1 cellular context compared by ENCODE assay signal in genomic region chr2:42978175-42978886, GRCh38.
TF ChIP-seq lines count a peak whose summit lies in the region.

No MANE protein-coding gene starts in this region.

TF ChIP-seq in HepG2, 621 proteins besides CTCF, POLR2A, EP300 and RAD21 (continued from another document and continues in another):
- TF ChIP-seq ZNF142 (CRISPR knock-in tag; IDR thresholded peaks at IDR 0.05) (0 out of 2 replicates have a peak, but pooled peaks have one; percentile 78), GTF2F1 (IDR thresholded peaks at IDR 0.05; ENCODE audit: low read length) (no peak), ATM (IDR thresholded peaks at IDR 0.05; ENCODE audit: borderline replicate concordance) (no peak), HOMEZ (CRISPR knock-in tag; IDR thresholded peaks at IDR 0.05; ENCODE audit: low read depth) (peak; percentile 85; the same call in 1 of the 2 replicates), SMAD9 (CRISPR knock-in tag; IDR thresholded peaks at IDR 0.05) (no peak), MED8 (CRISPR knock-in tag; IDR thresholded peaks at IDR 0.05; ENCODE audit: insufficient replicate concordance) (peak; percentile 98), ZBTB44 (CRISPR knock-in tag; IDR thresholded peaks at IDR 0.05) (no peak), SRY (CRISPR knock-in tag; IDR thresholded peaks at IDR 0.05) (no peak; the same call in 1 of the 2 replicates), RELA (CRISPR knock-in tag; IDR thresholded peaks at IDR 0.05) (peak; percentile 75; the same call in 1 of the 2 replicates), GLI4 (CRISPR knock-in tag; IDR thresholded peaks at IDR 0.05; ENCODE audit: borderline replicate concordance) (no peak), USF2 (IDR thresholded peaks at IDR 0.05; ENCODE audit: low read depth, low read length) (no peak), USF2 (CRISPR knock-in tag; IDR thresholded peaks at IDR 0.05; ENCODE audit: borderline replicate concordance) (peak; percentile 72), ZNF616 (CRISPR knock-in tag; IDR thresholded peaks at IDR 0.05; ENCODE audit: low read depth) (peak; percentile 86), XBP1 (CRISPR knock-in tag; IDR thresholded peaks at IDR 0.05) (no peak), ZFAT (CRISPR knock-in tag; conservative IDR thresholded peaks at IDR 0.05) (no peak), REL (CRISPR knock-in tag; conservative IDR thresholded peaks at IDR 0.05) (0 out of 2 replicates have a peak, but pooled peaks have one; percentile 48), KLF13 (CRISPR knock-in tag; IDR thresholded peaks at IDR 0.05) (no peak), ZFP90 (CRISPR knock-in tag; IDR thresholded peaks at IDR 0.05; ENCODE audit: borderline replicate concordance) (peak; percentile 86), ELF3 (CRISPR knock-in tag; IDR thresholded peaks at IDR 0.05) (peak; percentile 88), NFYC (CRISPR knock-in tag; IDR thresholded peaks at IDR 0.05) (peak; percentile 29; the same call in 1 of the 2 replicates), ZNF496 (CRISPR knock-in tag; IDR thresholded peaks at IDR 0.05; ENCODE audit: insufficient replicate concordance) (no peak), RFX1 (IDR thresholded peaks at IDR 0.05) (no peak), ZNF337 (CRISPR knock-in tag; IDR thresholded peaks at IDR 0.05; ENCODE audit: borderline replicate concordance, low read depth) (no peak), JUN (CRISPR knock-in tag; IDR thresholded peaks at IDR 0.05) (peak; percentile 74), SOX5 (CRISPR knock-in tag; IDR thresholded peaks at IDR 0.05; ENCODE audit: borderline replicate concordance) (peak; percentile 89; the same call in 1 of the 2 replicates), SRSF4 (IDR thresholded peaks at IDR 0.05; ENCODE audit: low read depth, low read length, poor library complexity, severe bottlenecking) (no peak), HMG20B (CRISPR knock-in tag; conservative IDR thresholded peaks at IDR 0.05) (peak; percentile 91), ARNT (IDR thresholded peaks at IDR 0.05) (no peak), THAP8 (CRISPR knock-in tag; IDR thresholded peaks at IDR 0.05; ENCODE audit: borderline replicate concordance) (no peak), ZNF343 (CRISPR knock-in tag; IDR thresholded peaks at IDR 0.05) (no peak; the same call in 1 of the 2 replicates), HOXA9 (CRISPR knock-in tag; IDR thresholded peaks at IDR 0.05; ENCODE audit: borderline replicate concordance) (no peak), HIVEP1 (CRISPR knock-in tag; IDR thresholded peaks at IDR 0.05) (peak; percentile 89), SMARCC2 (IDR thresholded peaks at IDR 0.05) (no peak), SMYD3 (CRISPR knock-in tag; IDR thresholded peaks at IDR 0.05) (0 out of 2 replicates have a peak, but pooled peaks have one; percentile 22), ZBTB25 (CRISPR knock-in tag; IDR thresholded peaks at IDR 0.05) (peak; percentile 77), ZFP36L2 (CRISPR knock-in tag; IDR thresholded peaks at IDR 0.05) (no peak; the same call in 1 of the 2 replicates), RCOR2 (CRISPR knock-in tag; IDR thresholded peaks at IDR 0.05) (peak; percentile 93), TAF15 (IDR thresholded peaks at IDR 0.05; ENCODE audit: low read depth, low read length, poor library complexity, severe bottlenecking) (no peak), CENPX (CRISPR knock-in tag; IDR thresholded peaks at IDR 0.05) (no peak), PRDM15 (CRISPR knock-in tag; IDR thresholded peaks at IDR 0.05) (peak; percentile 60; the same call in 1 of the 2 replicates), RFXANK (CRISPR knock-in tag; IDR thresholded peaks at IDR 0.05) (no peak), TBL1XR1 (IDR thresholded peaks at IDR 0.05; ENCODE audit: borderline replicate concordance, low read length, partially characterized antibody) (peak; percentile 1), MTF2 (CRISPR knock-in tag; IDR thresholded peaks at IDR 0.05; ENCODE audit: borderline replicate concordance) (no peak), NPAS2 (CRISPR knock-in tag; IDR thresholded peaks at IDR 0.05; ENCODE audit: borderline replicate concordance) (no peak), E2F5 (CRISPR knock-in tag; conservative IDR thresholded peaks at IDR 0.05) (no peak), ZNF576 (CRISPR knock-in tag; IDR thresholded peaks at IDR 0.05) (no peak), ZNF33A (CRISPR knock-in tag; IDR thresholded peaks at IDR 0.05; ENCODE audit: borderline replicate concordance) (no peak; the same call in 1 of the 2 replicates)
